ENCODE assay signal across 16 cellular contexts in the genomic region with DNA sequence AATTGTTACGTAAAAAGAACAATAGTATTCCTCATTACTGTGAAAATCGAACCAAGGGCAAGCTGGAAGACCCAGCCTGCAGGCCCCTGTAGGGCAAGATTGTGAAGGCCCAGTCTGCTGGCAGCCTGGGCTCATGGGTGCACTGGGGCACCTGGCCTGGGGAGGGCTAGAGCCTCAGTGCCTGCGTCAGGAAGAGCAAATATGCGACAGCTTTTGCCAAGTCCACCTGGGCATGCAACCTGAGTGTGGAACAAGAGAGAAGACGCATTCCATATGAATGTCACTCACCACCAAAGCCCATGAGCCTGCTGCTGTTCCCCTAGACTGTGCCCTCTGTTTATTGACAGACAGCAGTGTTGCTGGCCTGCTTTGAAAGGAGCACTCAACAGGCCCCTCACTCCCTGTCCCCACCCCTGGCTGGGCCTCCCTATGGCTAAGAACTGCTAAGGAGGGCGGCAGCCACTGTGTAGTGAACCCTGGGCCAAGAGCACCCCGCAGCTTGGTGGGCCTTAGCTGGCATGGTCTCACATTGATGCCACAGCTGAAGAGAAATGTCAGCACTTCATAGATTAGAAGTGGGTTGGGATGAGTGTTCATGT. TPM values are rescaled to one million over a fixed set of nuclear protein-coding genes. Genes with fewer than 3 reads are reported as not detected.
DNase-seq lines count a peak whose midpoint lies in the region; ATAC-seq and TF ChIP-seq lines count a peak whose summit lies in the region.
"Had no signal": no experiment of that assay in that cellular context is flagged by ENCODE, and none has a peak within 500 bp of the region (broad histone marks: within the 10 kb centered on the region; RNA-seq: fewer than 3 reads in every experiment).

No MANE protein-coding gene starts in this region.

- peak; percentile 10 for DNase-seq in activated naive CD8-positive, alpha-beta T cell treated with anti-CD3 and anti-CD28 coated beads, Interleukin-2, amount 10 ng/mL, durations not matched to agents 7 days and 5 days
- DNase-seq in activated naive CD8-positive, alpha-beta T cell treated with anti-CD3 and anti-CD28 coated beads for 36 hours: no peak
- DNase-seq in natural killer cell treated with Interleukin-12 subunit alpha and Interleukin-12 subunit beta and Interleukin-15 and Interleukin-18, amount 100 ng/mL, for 72 hours (ENCODE audit: low spot score): peak; percentile 37
- DNase-seq in natural killer cell (no peak), posterior vena cava (ENCODE audit: low spot score) (peak; percentile 44), NCI-H748 (lab: John Stamatoyannopoulos, UW; ENCODE audit: unreplicated experiment) (no peak), neuronal stem cell (ENCODE audit: low spot score) (no peak)
- DNase-seq: CD4-positive, CD25-positive, alpha-beta regulatory T cell; CD8-positive, alpha-beta memory T cell; COR-L47; DMS 273 treated with DMSO at 0.1 percent for 48 hours; DMS53; GM23248 had no signal

- no peak overlapping the region for H2BK12ac ChIP-seq in neuronal stem cell (ENCODE audit: low read length)

- no peak overlapping the region for H2BK5ac ChIP-seq in neuronal stem cell (ENCODE audit: low read length)

- no peak overlapping the region for H2BK15ac ChIP-seq in neuronal stem cell (ENCODE audit: low read length)

- H3K4me1 Mint-ChIP-seq in activated naive CD8-positive, alpha-beta T cell treated with anti-CD3 and anti-CD28 coated beads, Interleukin-2, amount 10 ng/mL, durations not matched to agents 7 days and 5 days: no peaks in the 10 kb centered on the region
- no peaks in the 10 kb centered on the region for H3K4me1 Mint-ChIP-seq in activated naive CD8-positive, alpha-beta T cell treated with anti-CD3 and anti-CD28 coated beads for 36 hours
- H3K4me1 Mint-ChIP-seq in natural killer cell treated with Interleukin-12 subunit alpha and Interleukin-12 subunit beta and Interleukin-15 and Interleukin-18, amount 100 ng/mL, for 72 hours (ENCODE audit: low read depth in 2 of 2): no peaks in the 10 kb centered on the region
- no peaks in the 10 kb centered on the region for H3K4me1 Mint-ChIP-seq in natural killer cell
- H3K4me1 Mint-ChIP-seq: B cell; CD4-positive, CD25-positive, alpha-beta regulatory T cell; CD8-positive, alpha-beta memory T cell had no signal

- H3K36me3 Mint-ChIP-seq in activated naive CD8-positive, alpha-beta T cell treated with anti-CD3 and anti-CD28 coated beads, Interleukin-2, amount 10 ng/mL, durations not matched to agents 7 days and 5 days: no peaks in the 10 kb centered on the region
- H3K36me3 Mint-ChIP-seq in activated naive CD8-positive, alpha-beta T cell treated with anti-CD3 and anti-CD28 coated beads for 36 hours: peaks cover under 1% of the 10 kb centered on the region
- H3K36me3 Mint-ChIP-seq in natural killer cell treated with Interleukin-12 subunit alpha and Interleukin-12 subunit beta and Interleukin-15 and Interleukin-18, amount 100 ng/mL, for 72 hours: peaks cover 3% of the 10 kb centered on the region
- H3K36me3 Mint-ChIP-seq in natural killer cell: no peaks in the 10 kb centered on the region
- H3K36me3 Mint-ChIP-seq: CD4-positive, CD25-positive, alpha-beta regulatory T cell had no signal

- H3K4me3 Mint-ChIP-seq in activated naive CD8-positive, alpha-beta T cell treated with anti-CD3 and anti-CD28 coated beads, Interleukin-2, amount 10 ng/mL, durations not matched to agents 7 days and 5 days: no peak overlapping the region
- no peak overlapping the region for H3K4me3 Mint-ChIP-seq in activated naive CD8-positive, alpha-beta T cell treated with anti-CD3 and anti-CD28 coated beads for 36 hours
- no peak overlapping the region for H3K4me3 Mint-ChIP-seq in natural killer cell treated with Interleukin-12 subunit alpha and Interleukin-12 subunit beta and Interleukin-15 and Interleukin-18, amount 100 ng/mL, for 72 hours
- no peak overlapping the region for H3K4me3 Mint-ChIP-seq in natural killer cell
- H3K4me3 Mint-ChIP-seq: B cell; CD4-positive, CD25-positive, alpha-beta regulatory T cell; CD8-positive, alpha-beta memory T cell had no signal

- H4K8ac ChIP-seq in neuronal stem cell (ENCODE audit: low read depth, low read length): no peak overlapping the region

- H3K27me3 Mint-ChIP-seq in activated naive CD8-positive, alpha-beta T cell treated with anti-CD3 and anti-CD28 coated beads, Interleukin-2, amount 10 ng/mL, durations not matched to agents 7 days and 5 days: no peaks in the 10 kb centered on the region
- no peaks in the 10 kb centered on the region for H3K27me3 Mint-ChIP-seq in activated naive CD8-positive, alpha-beta T cell treated with anti-CD3 and anti-CD28 coated beads for 36 hours
- H3K27me3 Mint-ChIP-seq in natural killer cell treated with Interleukin-12 subunit alpha and Interleukin-12 subunit beta and Interleukin-15 and Interleukin-18, amount 100 ng/mL, for 72 hours: peaks cover 6 to 10% of the 10 kb centered on the region in 2 donors
- peaks cover 7 to 8% of the 10 kb centered on the region in 2 donors for H3K27me3 Mint-ChIP-seq in natural killer cell (ENCODE audit: low read depth in 2 of 2)

- H3K14ac ChIP-seq in neuronal stem cell (ENCODE audit: low read length): no peak overlapping the region

- peaks cover 0 to 19% (median 0%) of the 10 kb centered on the region in 3 experiments for H3K27me3 ChIP-seq in neuronal stem cell (ENCODE audit: control insufficient read depth in 3 of 3, insufficient read depth in 3 of 3, low read depth in 1 of 3, low read length in 3 of 3)
- H3K27me3 ChIP-seq: BLaER1 treated with 17β-estradiol and CSF1 and Interleukin-3, amounts not matched to agents 10 nM and 100 nM had no signal

- peak overlapping the region in 1 of 2 donors; percentile 7 for H3K4me3 ChIP-seq in neuronal stem cell (ENCODE audit: low read length in 2 of 2)
- H3K4me3 ChIP-seq: BLaER1 treated with 17β-estradiol and CSF1 and Interleukin-3, amounts not matched to agents 10 nM and 100 nM; GM23248; HAP-1 had no signal

- H3K4me2 ChIP-seq in neuronal stem cell (ENCODE audit: insufficient read depth, low read length, poor library complexity, severe bottlenecking): no peak overlapping the region
- H3K4me2 ChIP-seq: BLaER1 treated with 17β-estradiol and CSF1 and Interleukin-3, amounts not matched to agents 10 nM and 100 nM had no signal

- no peak for ATAC-seq in activated naive CD8-positive, alpha-beta T cell treated with anti-CD3 and anti-CD28 coated beads, Interleukin-2, amount 10 ng/mL, durations not matched to agents 7 days and 5 days (ENCODE audit: low read depth)
- no peak for ATAC-seq in natural killer cell treated with Interleukin-12 subunit alpha and Interleukin-12 subunit beta and Interleukin-15 and Interleukin-18, amount 100 ng/mL, for 72 hours
- ATAC-seq in natural killer cell: no peak

- no peak for TF ChIP-seq CTCF in natural killer cell (IDR thresholded peaks at IDR 0.05)

- no peak overlapping the region for H3K18ac ChIP-seq in neuronal stem cell (ENCODE audit: low read length)

- no peaks in the 10 kb centered on the region for H3K9me3 ChIP-seq in neuronal stem cell (replicated peaks in 1 of 2; ENCODE audit: control insufficient read depth in 2 of 2, insufficient read depth in 1 of 2, low read depth in 1 of 2, low read length in 2 of 2)
- H3K9me3 ChIP-seq: HAP-1 had no signal

- H3K9ac ChIP-seq in neuronal stem cell (ENCODE audit: low read depth, low read length, poor library complexity): no peak overlapping the region
- H3K9ac ChIP-seq: BLaER1 treated with 17β-estradiol and CSF1 and Interleukin-3, amounts not matched to agents 10 nM and 100 nM; GM23248 had no signal

- no peak overlapping the region for H2BK120ac ChIP-seq in neuronal stem cell (ENCODE audit: low read depth, low read length)

- H4K91ac ChIP-seq in neuronal stem cell (ENCODE audit: low read depth, low read length, poor library complexity): no peak overlapping the region

- no peak overlapping the region for H3K27ac ChIP-seq in neuronal stem cell (replicated peaks; ENCODE audit: low read length)
- H3K27ac ChIP-seq: BLaER1 treated with 17β-estradiol and CSF1 and Interleukin-3, amounts not matched to agents 10 nM and 100 nM; GM23248 had no signal

- H3K4me1 ChIP-seq in neuronal stem cell (ENCODE audit: control insufficient read depth in 2 of 2, insufficient read depth in 1 of 2, low read depth in 1 of 2, low read length in 2 of 2): no peaks in the 10 kb centered on the region
- H3K4me1 ChIP-seq: BLaER1 treated with 17β-estradiol and CSF1 and Interleukin-3, amounts not matched to agents 10 nM and 100 nM; HAP-1 had no signal

- H3K4ac ChIP-seq in neuronal stem cell (ENCODE audit: low read length): no peak overlapping the region

- H2AK5ac ChIP-seq in neuronal stem cell (ENCODE audit: low read depth, low read length): no peak overlapping the region

- H3K36me3 ChIP-seq in neuronal stem cell (replicated peaks in 1 of 2; ENCODE audit: control insufficient read depth in 2 of 2, insufficient read depth in 2 of 2, low read length in 2 of 2): no peaks in the 10 kb centered on the region
- H3K36me3 ChIP-seq: BLaER1 treated with 17β-estradiol and CSF1 and Interleukin-3, amounts not matched to agents 10 nM and 100 nM; HAP-1 had no signal

- H3K23ac ChIP-seq in neuronal stem cell (ENCODE audit: low read depth, low read length, poor library complexity): no peak overlapping the region

- no peak overlapping the region for H2AFZ ChIP-seq in neuronal stem cell (ENCODE audit: low read length)
- H2AFZ ChIP-seq: GM23248 had no signal

- H3K9me3 Mint-ChIP-seq in activated naive CD8-positive, alpha-beta T cell treated with anti-CD3 and anti-CD28 coated beads, Interleukin-2, amount 10 ng/mL, durations not matched to agents 7 days and 5 days: peaks cover 2% of the 10 kb centered on the region
- peaks cover 5% of the 10 kb centered on the region for H3K9me3 Mint-ChIP-seq in activated naive CD8-positive, alpha-beta T cell treated with anti-CD3 and anti-CD28 coated beads for 36 hours
- peaks cover 1% of the 10 kb centered on the region for H3K9me3 Mint-ChIP-seq in natural killer cell treated with Interleukin-12 subunit alpha and Interleukin-12 subunit beta and Interleukin-15 and Interleukin-18, amount 100 ng/mL, for 72 hours
- H3K9me3 Mint-ChIP-seq in natural killer cell: peaks cover under 1% of the 10 kb centered on the region in 2 donors

- no peak overlapping the region for H3K27ac Mint-ChIP-seq in activated naive CD8-positive, alpha-beta T cell treated with anti-CD3 and anti-CD28 coated beads, Interleukin-2, amount 10 ng/mL, durations not matched to agents 7 days and 5 days
- H3K27ac Mint-ChIP-seq in activated naive CD8-positive, alpha-beta T cell treated with anti-CD3 and anti-CD28 coated beads for 36 hours: no peak overlapping the region
- no peak overlapping the region for H3K27ac Mint-ChIP-seq in natural killer cell treated with Interleukin-12 subunit alpha and Interleukin-12 subunit beta and Interleukin-15 and Interleukin-18, amount 100 ng/mL, for 72 hours
- H3K27ac Mint-ChIP-seq in natural killer cell: no peak overlapping the region
- H3K27ac Mint-ChIP-seq: B cell; CD4-positive, CD25-positive, alpha-beta regulatory T cell had no signal

- intact Hi-C loops in natural killer cell (cut with micrococcal nuclease) (no loop called here), posterior vena cava (cut with DNase I) (no loop called here)

- POLR2A ChIA-PET in activated naive CD8-positive, alpha-beta T cell treated with anti-CD3 and anti-CD28 coated beads, Interleukin-2, amount 10 ng/mL, durations not matched to agents 7 days and 5 days (lab: Charles Lee): interaction anchor here (0.6 kb wide), 1 partner anchor 240 kb away, joined by 3 read pairs; no protein-coding TSS in a partner anchor

- WGBS in neuronal stem cell (ENCODE audit: extremely low coverage in 2 of 2, insufficient read length in 2 of 2, insufficient replicate concordance in 1 of 2), 2 donors: no CpG with 5 or more reads among the region's 7 CpGs

- no peaks in the 10 kb centered on the region for H3K79me1 ChIP-seq in neuronal stem cell (ENCODE audit: low read depth, low read length)

RNA-seq across cellular contexts. Expression of a gene that starts 28.2 kb away (rescaled TPM):
- under 1 TPM; 0.08 to 0.09 TPM for total RNA-seq in activated naive CD8-positive, alpha-beta T cell treated with anti-CD3 and anti-CD28 coated beads, Interleukin-2, amount 10 ng/mL, durations not matched to agents 7 days and 5 days
- total RNA-seq in activated naive CD8-positive, alpha-beta T cell treated with anti-CD3 and anti-CD28 coated beads for 36 hours: not detected
- not detected for total RNA-seq in natural killer cell treated with Interleukin-12 subunit alpha and Interleukin-12 subunit beta and Interleukin-15 and Interleukin-18, amount 100 ng/mL, for 72 hours
- total RNA-seq in natural killer cell: 1 to 10 TPM; 1.3 to 2.5 (median 1.3) TPM
- total RNA-seq in posterior vena cava: under 1 TPM; 0.14 TPM
- polyA plus RNA-seq in neuronal stem cell (2013, experiment 1 of 2): 0.92 TPM
- polyA plus RNA-seq in neuronal stem cell (2013, experiment 2 of 2): 0.93 TPM
- total RNA-seq: CD4-positive, CD25-positive, alpha-beta regulatory T cell; CD8-positive, alpha-beta memory T cell had no signal
- polyA plus RNA-seq: CD4-positive, CD25-positive, alpha-beta regulatory T cell; GM23248 had no signal

Comparison
In these comparisons a context has a peak if more than half of its experiments do, and no peak if none do; other contexts are left out.
1. DNase-seq: peak in activated naive CD8-positive, alpha-beta T cell treated with anti-CD3 and anti-CD28 coated beads, Interleukin-2, amount 10 ng/mL, durations not matched to agents 7 days and 5 days (single experiment), natural killer cell treated with Interleukin-12 subunit alpha and Interleukin-12 subunit beta and Interleukin-15 and Interleukin-18, amount 100 ng/mL, for 72 hours (single experiment) and posterior vena cava (single experiment); none in activated naive CD8-positive, alpha-beta T cell treated with anti-CD3 and anti-CD28 coated beads for 36 hours (single experiment), natural killer cell (single experiment), NCI-H748 (single experiment) and neuronal stem cell (single experiment).